18 cellular contexts compared by ENCODE assay signal in genomic region chrX:2967584-2967983, GRCh38. TPM values are rescaled to one million over a fixed set of nuclear protein-coding genes. Genes with fewer than 3 reads are reported as not detected.
DNase-seq lines count a peak whose midpoint lies in the region; ATAC-seq, FAIRE-seq and TF ChIP-seq lines count a peak whose summit lies in the region.
"Had no signal": no experiment of that assay in that cellular context is flagged by ENCODE, and none has a peak within 500 bp of the region (broad histone marks: within the 10 kb centered on the region; RNA-seq: fewer than 3 reads in every experiment).

No MANE protein-coding gene starts in this region.

- DNase-seq in AG10803 (ENCODE audit: low read depth) (no peak), M059J (ENCODE audit: low read depth) (peak; percentile 19), osteoblast (ENCODE audit: insufficient read length, low spot score, missing footprints) (peak; percentile 53), HepG2 (ENCODE audit: low spot score) (no peak), NCI-H187 (lab: John Stamatoyannopoulos, UW) (no peak), anterior cingulate cortex (lab: John Stamatoyannopoulos, UW) (no peak)
- DNase-seq: activated CD4-positive, alpha-beta T cell treated with anti-CD3 and anti-CD28 coated beads for 4 hours; DMS153; immature natural killer cell; NCI-H1436; NCI-H345 had no signal

- no peak for FAIRE-seq in HepG2 (lab: Jason Lieb, UNC)
- FAIRE-seq: urothelium cell line had no signal

- 82% methylated on average over 14 of the region's 14 CpGs for WGBS in HepG2 (ENCODE audit: low lambda C conversion rate)

- H3K4me3 ChIP-seq in AG10803 (ENCODE audit: low read length) (peak overlapping the region; percentile 15; the same call in 1 of the 2 replicates), endocrine pancreas (ENCODE audit: control insufficient read depth, insufficient read depth, low read length) (peak overlapping the region; percentile 35), osteoblast (ENCODE audit: insufficient read depth, low read length) (peak overlapping the region; percentile 70), HepG2 (replicated peaks in 1 of 3; ENCODE audit: insufficient read depth in 1 of 3, low read depth in 2 of 3, low read length in 3 of 3) (no peak overlapping the region)

- no peak overlapping the region for H3K27ac ChIP-seq in osteoblast (ENCODE audit: low read depth, low read length)
- no peak overlapping the region for H3K27ac ChIP-seq in HepG2 (ENCODE audit: extremely low read length, insufficient read depth, low read length)
- H3K27ac ChIP-seq: KMS-11, neutrophil had no signal

- ATAC-seq in GM19463 (IDR thresholded peaks at IDR 0.05; ENCODE audit: unreplicated experiment) (no peak), HepG2 (no peak)
- ATAC-seq: Right ventricle myocardium inferior had no signal

- no peaks in the 10 kb centered on the region for H3K36me3 ChIP-seq in endocrine pancreas (ENCODE audit: control insufficient read depth, insufficient read depth, low read length)
- no peaks in the 10 kb centered on the region for H3K36me3 ChIP-seq in osteoblast (ENCODE audit: insufficient read depth, low read length)
- H3K36me3 ChIP-seq in HepG2 (replicated peaks in 1 of 2; ENCODE audit: control insufficient read depth in 1 of 2, insufficient read depth in 2 of 2, low read length in 2 of 2), result no peaks in the 10 kb centered on the region
- H3K36me3 ChIP-seq: neutrophil had no signal

- H3K9me3 ChIP-seq in endocrine pancreas (ENCODE audit: control insufficient read depth, low read length), result no peaks in the 10 kb centered on the region
- H3K9me3 ChIP-seq in osteoblast (ENCODE audit: low read depth, low read length), result no peaks in the 10 kb centered on the region
- no peaks in the 10 kb centered on the region for H3K9me3 ChIP-seq in HepG2 (ENCODE audit: low read length)
- H3K9me3 ChIP-seq: neutrophil had no signal

- no peaks in the 10 kb centered on the region for H3K4me1 ChIP-seq in endocrine pancreas (ENCODE audit: control insufficient read depth, insufficient read depth, low read length)
- H3K4me1 ChIP-seq in osteoblast (ENCODE audit: insufficient read depth, low read length), result peaks cover 12% of the 10 kb centered on the region
- H3K4me1 ChIP-seq in HepG2 (ENCODE audit: insufficient read depth, low read length), result 0 out of 2 replicates have a peak, but pooled peaks cover 6% of the 10 kb centered on the region

- no peak for TF ChIP-seq POLR2A in HepG2 (IDR thresholded peaks at IDR 0.05; ENCODE audit: insufficient read depth in 1 of 2, low read depth in 2 of 2, low read length in 2 of 2)

- H2AFZ ChIP-seq in osteoblast (ENCODE audit: low read length), result peak overlapping the region; percentile 75
- no peak overlapping the region for H2AFZ ChIP-seq in HepG2 (ENCODE audit: low read length)

- TF ChIP-seq EP300 in HepG2 (IDR thresholded peaks at IDR 0.05; ENCODE audit: low read depth in 2 of 2, low read length in 2 of 2) (no peak), HepG2 (CRISPR knock-in tag; IDR thresholded peaks at IDR 0.05; ENCODE audit: borderline replicate concordance) (no peak)

- no peaks in the 10 kb centered on the region for H4K20me1 ChIP-seq in osteoblast (ENCODE audit: insufficient read depth, low read length)
- no peaks in the 10 kb centered on the region for H4K20me1 ChIP-seq in HepG2 (ENCODE audit: insufficient read depth, low read length)

- intact Hi-C loops in HepG2 (cut with micrococcal nuclease; ENCODE audit: unreplicated experiment), result no loop called here

- POLR2A ChIA-PET in HepG2 (lab: Yijun Ruan, JAX), result no interaction called here

- in situ Hi-C loops in HepG2 (cut with HindIII; ENCODE audit: extremely low pct_ligation_motif_present, low pct_unique_long_range_greater_than_20kb), result no loop called here

- H3K9ac ChIP-seq in endocrine pancreas (ENCODE audit: control insufficient read depth, insufficient read depth, low read length) (no peak overlapping the region), HepG2 (ENCODE audit: insufficient read depth, low read depth, low read length) (no peak overlapping the region)
- H3K9ac ChIP-seq: KMS-11 had no signal

- no TSS peak for BruUV-seq in HepG2 (replicated peaks; lab: Mats Ljungman, UMichigan)

- H3K4me2 ChIP-seq in osteoblast (ENCODE audit: insufficient read depth, low read length), result peak overlapping the region; percentile 90
- no peak overlapping the region for H3K4me2 ChIP-seq in HepG2 (ENCODE audit: low read depth, low read length)
- H3K4me2 ChIP-seq: KMS-11 had no signal

- H3K27me3 ChIP-seq in endocrine pancreas (ENCODE audit: control insufficient read depth, insufficient read depth, low read length) (no peaks in the 10 kb centered on the region), osteoblast (ENCODE audit: insufficient read depth, low read length) (peaks cover 2% of the 10 kb centered on the region), HepG2 (ENCODE audit: control insufficient read depth in 1 of 2, insufficient read depth in 2 of 2, low read length in 2 of 2) (no peaks in the 10 kb centered on the region)
- H3K27me3 ChIP-seq: neutrophil had no signal

- no peak for TF ChIP-seq RAD21 in HepG2 (CRISPR knock-in tag; IDR thresholded peaks at IDR 0.05)

- H3K79me2 ChIP-seq in osteoblast (ENCODE audit: insufficient read depth, low read length) (no peaks in the 10 kb centered on the region), HepG2 (ENCODE audit: insufficient read depth, low read length) (peaks cover 8% of the 10 kb centered on the region)

- no peak for TF ChIP-seq CTCF in AG10803 (conservative IDR thresholded peaks at IDR 0.05; ENCODE audit: low read length)
- TF ChIP-seq CTCF in osteoblast (IDR thresholded peaks at IDR 0.05; ENCODE audit: extremely low read depth, low read depth, low read length), result no peak
- TF ChIP-seq CTCF in HepG2 (CRISPR knock-in tag; IDR thresholded peaks at IDR 0.05), result no peak

- CTCF ChIA-PET in HepG2 (lab: Yijun Ruan, JAX; ENCODE audit: low intra/inter-chr PET ratio, low total read pairs), result no interaction called here

TF ChIP-seq in HepG2, 621 proteins besides CTCF, POLR2A, EP300 and RAD21:
- TF ChIP-seq NFYB (CRISPR knock-in tag; IDR thresholded peaks at IDR 0.05), result no peak
TF ChIP-seq in HepG2: peak in this region for 0.

RNA-seq across cellular contexts. Expression of gene ARSD, which starts 38.4 kb away (rescaled TPM):
- 23.0 and 23.1 TPM in 2 replicates for total RNA-seq in M059J (2014; rRNA removed; shearing (Covaris generic))
- total RNA-seq in osteoblast (20.6 and 23.3 TPM in 2 replicates), HepG2 (2016; rRNA removed; fragmentation: Illumina TruSeq; extraction: Trizol) (2.0 and 4.8 TPM in 2 replicates)
- 0.81 and 1.1 TPM in 2 replicates for total RNA-seq in HepG2 (2016; cell fraction: cytosol; rRNA removed; fragmentation: Illumina TruSeq; extraction: Trizol; ENCODE audit: low read depth)
- total RNA-seq in HepG2 (2016; cell fraction: insoluble cytoplasmic fraction; rRNA removed; fragmentation: Illumina TruSeq; extraction: Trizol), result 1.7 and 5.2 TPM in 2 replicates
- 1.2 and 2.1 TPM in 2 replicates for total RNA-seq in HepG2 (2016; cell fraction: membrane; rRNA removed; fragmentation: Illumina TruSeq; extraction: Trizol)
- total RNA-seq in HepG2 (2016; cell fraction: nucleus; rRNA removed; fragmentation: Illumina TruSeq; extraction: Trizol), result 4.5 and 6.6 TPM in 2 replicates
- 6.4 and 6.8 TPM in 2 replicates for polyA plus RNA-seq in HepG2 (2011; rRNA removed)
- polyA plus RNA-seq in HepG2 (2011; cell fraction: cytosol; rRNA removed), result 4.9 and 5.9 TPM in 2 replicates
- 7.0 and 9.4 TPM in 2 replicates for polyA plus RNA-seq in HepG2 (2011; cell fraction: nucleus; rRNA removed)
- polyA plus RNA-seq in HepG2 (2012), result 5.4 and 5.6 TPM in 2 replicates
- polyA plus RNA-seq in HepG2 (2016; cell fraction: cytosol; fragmentation: Illumina TruSeq; extraction: Trizol; ENCODE audit: low read depth), result 0.72 and 1.0 TPM in 2 replicates
- polyA plus RNA-seq in HepG2 (2016; cell fraction: insoluble cytoplasmic fraction; fragmentation: Illumina TruSeq; extraction: Trizol; ENCODE audit: low read depth), result 1.6 and 2.2 TPM in 2 replicates
- 1.0 and 1.2 TPM in 2 replicates for polyA plus RNA-seq in HepG2 (2016; cell fraction: membrane; fragmentation: Illumina TruSeq; extraction: Trizol; ENCODE audit: low read depth)
- polyA plus RNA-seq in HepG2 (2016; cell fraction: nucleus; fragmentation: Illumina TruSeq; extraction: Trizol; ENCODE audit: insufficient read depth, low read depth), result 6.4 and 7.4 TPM in 2 replicates
- polyA minus RNA-seq in HepG2 (2011; rRNA and poly(A)+ RNA removed; ENCODE audit: low replicate concordance), result 8.9 and 31.5 TPM in 2 replicates
- 7.2 and 7.8 TPM in 2 replicates for polyA minus RNA-seq in HepG2 (2011; cell fraction: cytosol; rRNA and poly(A)+ RNA removed)
- 6.8 and 7.2 TPM in 2 replicates for polyA minus RNA-seq in HepG2 (2011; cell fraction: nucleus; rRNA and poly(A)+ RNA removed)

RNA-seq across cellular contexts. Expression of gene ARSH, which starts 38.8 kb away (rescaled TPM):
- total RNA-seq in M059J (2014; rRNA removed; shearing (Covaris generic)), result not detected in 2 replicates
- under 0.01 TPM in 1 of 2 replicates, not detected in the other for total RNA-seq in osteoblast
- total RNA-seq in HepG2 (2016; rRNA removed; fragmentation: Illumina TruSeq; extraction: Trizol), result not detected in 2 replicates
- not detected in 2 replicates for total RNA-seq in HepG2 (2016; cell fraction: cytosol; rRNA removed; fragmentation: Illumina TruSeq; extraction: Trizol; ENCODE audit: low read depth)
- total RNA-seq in HepG2 (2016; cell fraction: insoluble cytoplasmic fraction; rRNA removed; fragmentation: Illumina TruSeq; extraction: Trizol), result not detected in 2 replicates
- not detected in 2 replicates for total RNA-seq in HepG2 (2016; cell fraction: membrane; rRNA removed; fragmentation: Illumina TruSeq; extraction: Trizol)
- not detected in 2 replicates for total RNA-seq in HepG2 (2016; cell fraction: nucleus; rRNA removed; fragmentation: Illumina TruSeq; extraction: Trizol)
- not detected in 2 replicates for polyA plus RNA-seq in HepG2 (2011; rRNA removed)
- not detected in 2 replicates for polyA plus RNA-seq in HepG2 (2011; cell fraction: cytosol; rRNA removed)
- polyA plus RNA-seq in HepG2 (2011; cell fraction: nucleus; rRNA removed), result not detected in 2 replicates
- polyA plus RNA-seq in HepG2 (2012), result not detected in 2 replicates
- polyA plus RNA-seq in HepG2 (2016; cell fraction: cytosol; fragmentation: Illumina TruSeq; extraction: Trizol; ENCODE audit: low read depth), result not detected in 2 replicates
- not detected in 2 replicates for polyA plus RNA-seq in HepG2 (2016; cell fraction: insoluble cytoplasmic fraction; fragmentation: Illumina TruSeq; extraction: Trizol; ENCODE audit: low read depth)
- not detected in 2 replicates for polyA plus RNA-seq in HepG2 (2016; cell fraction: membrane; fragmentation: Illumina TruSeq; extraction: Trizol; ENCODE audit: low read depth)
- polyA plus RNA-seq in HepG2 (2016; cell fraction: nucleus; fragmentation: Illumina TruSeq; extraction: Trizol; ENCODE audit: insufficient read depth, low read depth), result not detected in 2 replicates
- polyA minus RNA-seq in HepG2 (2011; rRNA and poly(A)+ RNA removed; ENCODE audit: low replicate concordance), result not detected in 2 replicates
- not detected in 2 replicates for polyA minus RNA-seq in HepG2 (2011; cell fraction: cytosol; rRNA and poly(A)+ RNA removed)
- polyA minus RNA-seq in HepG2 (2011; cell fraction: nucleus; rRNA and poly(A)+ RNA removed), result not detected in 2 replicates
- total RNA-seq: Right ventricle myocardium inferior, skeletal muscle tissue had no signal
- polyA plus RNA-seq: immature natural killer cell had no signal

Comparison
In these comparisons a context has a peak if more than half of its experiments do, and no peak if none do; other contexts are left out.
1. DNase-seq: peak in M059J (single experiment) and osteoblast (single experiment); none in AG10803 (single experiment), HepG2 (single experiment), NCI-H187 (0 of 2) and anterior cingulate cortex (0 of 58).
2. H3K4me3 ChIP-seq: peak in AG10803 (single experiment), endocrine pancreas (single experiment) and osteoblast (single experiment); none in HepG2 (0 of 3).